ENCODE assay signal across 18 cellular contexts in the genomic region with DNA sequence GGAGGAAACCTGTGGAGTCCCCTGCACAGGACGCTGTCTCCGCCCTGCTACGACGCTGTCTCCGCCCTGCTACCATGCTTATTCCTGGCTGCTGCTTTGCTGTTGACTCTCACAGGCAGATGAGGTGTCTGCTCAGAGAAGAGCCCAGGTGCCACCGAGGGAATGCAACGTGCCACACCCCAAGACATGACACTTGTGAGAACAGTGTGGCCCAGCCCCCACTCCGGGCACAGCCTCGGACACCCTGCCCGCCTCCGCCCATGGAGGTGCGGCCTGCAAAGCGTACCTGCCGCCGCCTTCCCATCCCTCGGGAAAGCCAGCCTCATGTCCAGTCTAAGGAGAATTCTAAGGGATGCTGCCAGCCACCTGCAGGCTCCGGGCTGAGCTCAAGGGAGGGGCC. TPM values are rescaled to one million over a fixed set of nuclear protein-coding genes. Genes with fewer than 3 reads are reported as not detected.
"Had no signal": no experiment of that assay in that cellular context is flagged by ENCODE, and none has a peak within 500 bp of the region (broad histone marks: within the 10 kb centered on the region; RNA-seq: fewer than 3 reads in every experiment).

No MANE protein-coding gene starts in this region.

- H3K4me3 ChIP-seq: esophagus squamous epithelium, prostate gland, skin epidermis, tibial nerve, uterus had no signal

- H3K36me3 Mint-ChIP-seq: natural killer cell treated with Interleukin-12 subunit alpha and Interleukin-12 subunit beta and Interleukin-15 and Interleukin-18, amount 100 ng/mL, for 72 hours had no signal

- H3K27ac Mint-ChIP-seq: natural killer cell treated with Interleukin-12 subunit alpha and Interleukin-12 subunit beta and Interleukin-15 and Interleukin-18, amount 100 ng/mL, for 72 hours had no signal

- H3K4me3 Mint-ChIP-seq: natural killer cell treated with Interleukin-12 subunit alpha and Interleukin-12 subunit beta and Interleukin-15 and Interleukin-18, amount 100 ng/mL, for 72 hours had no signal

- ATAC-seq: natural killer cell treated with Interleukin-12 subunit alpha and Interleukin-12 subunit beta and Interleukin-15 and Interleukin-18, amount 100 ng/mL, for 72 hours; right cardiac atrium had no signal

- H3K36me3 ChIP-seq: esophagus squamous epithelium, prostate gland, tibial nerve, uterus had no signal

- H3K9me3 Mint-ChIP-seq: natural killer cell treated with Interleukin-12 subunit alpha and Interleukin-12 subunit beta and Interleukin-15 and Interleukin-18, amount 100 ng/mL, for 72 hours had no signal

- H3K27me3 ChIP-seq: tibial nerve, uterus had no signal

- H3K9me3 ChIP-seq: esophagus squamous epithelium, prostate gland, tibial nerve, uterus had no signal

- H3K27ac ChIP-seq: esophagus squamous epithelium, prostate gland, skin epidermis, tibial nerve, uterus had no signal

- DNase-seq: activated CD4-positive, alpha-beta T cell treated with anti-CD3 and anti-CD28 coated beads for 1 hour; activated CD4-positive, alpha-beta T cell treated with anti-CD3 and anti-CD28 coated beads, Interleukin-2, amount 50 U/mL, for 4 hours; activated naive CD4-positive, alpha-beta T cell; activated T-cell treated with anti-CD3 and anti-CD28 coated beads for 4 hours; cortex of kidney; effector CD4-positive, alpha-beta T cell; esophagus squamous epithelium; hypothalamus; mesendoderm; right cardiac atrium; stimulated activated CD4-positive, alpha-beta T cell treated with anti-CD3 and anti-CD28 coated beads, Interleukin-15, amount 100 ng/mL, for 24 hours; stimulated activated CD4-positive, alpha-beta T cell treated with anti-CD3 and anti-CD28 coated beads, Interleukin-4, amount 100 ng/mL, for 1 hour; stimulated activated naive CD4-positive, alpha-beta T cell treated with Interleukin-2 at 50 U/mL for 16 hours; uterus had no signal

- H3K4me1 ChIP-seq: prostate gland, uterus had no signal

RNA-seq across cellular contexts. Expression of gene COL9A3, which starts 36.2 kb away (rescaled TPM):
- total RNA-seq: natural killer cell treated with Interleukin-12 subunit alpha and Interleukin-12 subunit beta and Interleukin-15 and Interleukin-18, amount 100 ng/mL, for 72 hours had no signal
